Comparison of ENCODE assay signal across 8 cellular contexts in the genomic region with DNA sequence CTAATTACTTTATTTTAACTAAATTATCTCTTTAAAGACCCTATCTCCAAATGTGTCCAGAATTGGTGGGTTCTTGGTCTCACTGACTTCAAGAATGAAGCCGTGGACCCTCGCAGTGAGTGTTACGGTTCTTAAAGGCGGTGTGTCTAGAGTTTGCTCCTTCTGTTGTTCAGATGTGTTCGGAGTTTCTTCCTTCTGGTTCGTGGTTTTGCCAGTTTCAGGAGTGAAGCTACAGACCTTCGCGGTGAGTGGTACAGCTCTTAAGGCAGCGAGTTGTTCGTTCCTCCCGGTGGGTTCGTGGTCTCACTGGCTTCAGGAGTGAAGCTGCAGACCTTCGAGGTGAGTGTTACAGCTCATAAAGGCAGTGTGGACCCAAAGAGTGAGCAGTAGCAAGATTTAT.
DNase-seq lines count a peak whose midpoint lies in the region; ATAC-seq, FAIRE-seq and TF ChIP-seq lines count a peak whose summit lies in the region.
"Not testable (repeated sequence)": the region's sequence is repeated elsewhere in the genome, so short reads cannot be mapped to it uniquely, and the experiment has no call there.

No MANE protein-coding gene starts in this region.

- H3K9me2 ChIP-seq in PC-9 (ENCODE audit: insufficient read depth) = not testable (repeated sequence)

- H3K36me3 ChIP-seq in DND-41 (ENCODE audit: insufficient read depth, low read length); PC-9 (ENCODE audit: low read depth); H1 (ENCODE audit: control insufficient read depth in 2 of 4, insufficient read depth in 4 of 4, low read length in 3 of 4); gastroesophageal sphincter; sigmoid colon: not testable (repeated sequence)

- peaks cover 15% of the 10 kb centered on the region for H3K9me3 Mint-ChIP-seq in WTC11
- H3K9me3 Mint-ChIP-seq in activated naive CD8-positive, alpha-beta T cell treated with anti-CD3 and anti-CD28 coated beads, Interleukin-2, amount 50 U/mL, for 24 hours = not testable (repeated sequence)

- not testable (repeated sequence) for H3F3A ChIP-seq in PC-9 (ENCODE audit: insufficient read depth, low read depth)

- ATAC-seq in DND-41 (ENCODE audit: insufficient read depth, low read depth) = peak; percentile 77
- ATAC-seq in WTC11, gastroesophageal sphincter: not testable (repeated sequence)
- peak; percentile 36 for ATAC-seq in activated naive CD8-positive, alpha-beta T cell treated with anti-CD3 and anti-CD28 coated beads, Interleukin-2, amount 50 U/mL, for 24 hours

- not testable (repeated sequence) for TF ChIP-seq POLR2A in H1 (IDR thresholded peaks at IDR 0.05; ENCODE audit: control extremely low read depth in 1 of 2, low read depth in 2 of 2, low read length in 2 of 2); gastroesophageal sphincter (IDR thresholded peaks at IDR 0.05); sigmoid colon (IDR thresholded peaks at IDR 0.05)

- not testable (repeated sequence) for H3K4me1 ChIP-seq in DND-41 (ENCODE audit: insufficient read depth, low read length); PC-9 (replicated peaks; ENCODE audit: insufficient read depth); H1 (replicated peaks in 1 of 4; ENCODE audit: control insufficient read depth in 3 of 4, insufficient read depth in 4 of 4, low read length in 3 of 4)
- peaks cover 0 to 23% (median 0%) of the 10 kb centered on the region in 3 donors for H3K4me1 ChIP-seq in gastroesophageal sphincter
- H3K4me1 ChIP-seq in sigmoid colon = peaks cover 0 to 22% (median 4%) of the 10 kb centered on the region in 4 donors

- H2BK20ac ChIP-seq in H1 (ENCODE audit: low read length) = not testable (repeated sequence)

- H3K4me2 ChIP-seq in DND-41 (ENCODE audit: insufficient read depth, low read length); PC-9; H1 (ENCODE audit: insufficient read depth in 1 of 2, low read depth in 2 of 2, low read length in 2 of 2): not testable (repeated sequence)

- not testable (repeated sequence) for BruUV-seq in PC-9 (replicated peaks; lab: Mats Ljungman, UMichigan)

- POLR2A ChIA-PET in PC-9 (lab: Charles Lee; ENCODE audit: unreplicated experiment); WTC11 (lab: Charles Lee); H1 (lab: Charles Lee; ENCODE audit: partially characterized antibody): not testable (repeated sequence)

- H3K79me2 ChIP-seq in DND-41 (ENCODE audit: insufficient read depth, low read length); PC-9 (ENCODE audit: low read depth); H1 (ENCODE audit: control insufficient read depth in 1 of 2, insufficient read depth in 2 of 2, low read length in 2 of 2): not testable (repeated sequence)

- H3K27ac Mint-ChIP-seq in WTC11 = 0 out of 2 replicates have a peak overlapping the region, but pooled peaks have one; percentile 7
- not testable (repeated sequence) for H3K27ac Mint-ChIP-seq in activated naive CD8-positive, alpha-beta T cell treated with anti-CD3 and anti-CD28 coated beads, Interleukin-2, amount 50 U/mL, for 24 hours

- not testable (repeated sequence) for H3K4me1 Mint-ChIP-seq in WTC11
- peaks cover 12% of the 10 kb centered on the region for H3K4me1 Mint-ChIP-seq in activated naive CD8-positive, alpha-beta T cell treated with anti-CD3 and anti-CD28 coated beads, Interleukin-2, amount 50 U/mL, for 24 hours

- H3K9ac ChIP-seq in DND-41 (ENCODE audit: low read depth, low read length); H1 (replicated peaks in 1 of 4; ENCODE audit: extremely low read depth in 1 of 4, low read depth in 3 of 4, low read length in 3 of 4): not testable (repeated sequence)

- not testable (repeated sequence) for H2BK15ac ChIP-seq in H1 (ENCODE audit: low read length)

- H4K20me1 ChIP-seq in DND-41 (ENCODE audit: insufficient read depth, low read length); PC-9 (ENCODE audit: insufficient read depth); H1 (replicated peaks in 1 of 2; ENCODE audit: control insufficient read depth in 1 of 2, insufficient read depth in 2 of 2, low read length in 2 of 2): not testable (repeated sequence)

- H3K23me2 ChIP-seq in H1 (ENCODE audit: low read depth, low read length) = not testable (repeated sequence)

- WGBS in H1 (ENCODE audit: extremely low coverage in 1 of 2, insufficient coverage in 1 of 2, insufficient read length in 1 of 2, insufficient replicate concordance in 2 of 2, low coverage in 1 of 2, low lambda C conversion rate in 2 of 2, missing lambda C conversion rate in 1 of 2), 2 experiments = 93% methylated on average over 13 of the region's 13 CpGs; no CpG with 5 or more reads in 1 of the 2 experiments
- WGBS in gastroesophageal sphincter (ENCODE audit: low coverage in 1 of 2), 2 donors = 70 to 97% methylated on average over 2 to 8 of the region's 13 CpGs
- WGBS in sigmoid colon, 2 donors = 91 to 94% methylated on average over 13 of the region's 13 CpGs

- H3K14ac ChIP-seq in H1 (ENCODE audit: insufficient read length) = not testable (repeated sequence)

- not testable (repeated sequence) for TF ChIP-seq CTCF in 22Rv1 (IDR thresholded peaks at IDR 0.05); DND-41 (IDR thresholded peaks at IDR 0.05; ENCODE audit: borderline replicate concordance, extremely low read depth, low read length, poor library complexity, severe bottlenecking); PC-9 (conservative IDR thresholded peaks at IDR 0.05); WTC11 (IDR thresholded peaks at IDR 0.05); H1 (IDR thresholded peaks at IDR 0.05; ENCODE audit: control extremely low read depth in 1 of 3, insufficient read depth in 1 of 3, low read depth in 1 of 3, low read length in 3 of 3); gastroesophageal sphincter (IDR thresholded peaks at IDR 0.05); sigmoid colon (IDR thresholded peaks at IDR 0.05)

- not testable (repeated sequence) for H3K4me3 Mint-ChIP-seq in WTC11; activated naive CD8-positive, alpha-beta T cell treated with anti-CD3 and anti-CD28 coated beads, Interleukin-2, amount 50 U/mL, for 24 hours

- H3K27ac ChIP-seq in 22Rv1 (peak overlapping the region; percentile 86), DND-41 (ENCODE audit: low read length) (0 out of 2 replicates have a peak overlapping the region, but pooled peaks have one; percentile 41), gastroesophageal sphincter (peak overlapping the region; percentile 34 to 78 (median 70)), sigmoid colon (peak overlapping the region in 3 of 4 donors; percentile 54 to 70 (median 60))
- not testable (repeated sequence) for H3K27ac ChIP-seq in PC-9; H1 (ENCODE audit: low read depth, low read length)

- not testable (repeated sequence) for H3K79me1 ChIP-seq in H1 (ENCODE audit: low read depth, low read length)

- not testable (repeated sequence) for H3K23ac ChIP-seq in H1 (ENCODE audit: insufficient read length)

- H2BK5ac ChIP-seq in H1 (ENCODE audit: low read depth, low read length) = not testable (repeated sequence)

- peak; percentile 49 for DNase-seq in DND-41
- not testable (repeated sequence) for DNase-seq in PC-9; WTC11 (ENCODE audit: low spot score); activated naive CD8-positive, alpha-beta T cell treated with anti-CD3 and anti-CD28 coated beads, Interleukin-2, amount 50 U/mL, for 24 hours; H1 (ENCODE audit: low read depth in 1 of 2, low spot score in 2 of 2); sigmoid colon

- H4K91ac ChIP-seq in H1 (replicated peaks; ENCODE audit: insufficient read length, low read length) = not testable (repeated sequence)

- intact Hi-C loops in PC-9 (cut with micrococcal nuclease; ENCODE audit: unreplicated experiment); sigmoid colon (cut with DNase I): not testable (repeated sequence)

- not testable (repeated sequence) for H3K4ac ChIP-seq in H1 (replicated peaks; ENCODE audit: insufficient read length, low read depth, low read length)

- not testable (repeated sequence) for H3K4me3 ChIP-seq in DND-41 (ENCODE audit: low read depth in 1 of 2, low read length in 2 of 2); PC-9; H1 (ENCODE audit: extremely low read depth in 1 of 4, insufficient read depth in 2 of 4, low read depth in 3 of 4, low read length in 4 of 4); gastroesophageal sphincter; sigmoid colon

- not testable (repeated sequence) for H3K56ac ChIP-seq in H1 (replicated peaks; ENCODE audit: insufficient read length, low read depth, low read length)

- H2BK12ac ChIP-seq in H1 (ENCODE audit: low read depth, low read length) = not testable (repeated sequence)

- not testable (repeated sequence) for H4K5ac ChIP-seq in H1 (ENCODE audit: insufficient read length, low read depth, low read length)

- not testable (repeated sequence) for TF ChIP-seq EP300 in H1 (IDR thresholded peaks at IDR 0.05; ENCODE audit: borderline replicate concordance in 1 of 2, low read depth in 2 of 2, low read length in 2 of 2); gastroesophageal sphincter (IDR thresholded peaks at IDR 0.05); sigmoid colon (IDR thresholded peaks at IDR 0.05)

- not testable (repeated sequence) for H2AK5ac ChIP-seq in H1 (ENCODE audit: low read depth, low read length)

- not testable (repeated sequence) for H3K27me3 ChIP-seq in DND-41 (ENCODE audit: insufficient read depth, low read length, poor library complexity); PC-9 (ENCODE audit: insufficient read depth, low read depth); H1 (replicated peaks in 1 of 4; ENCODE audit: control insufficient read depth in 3 of 4, extremely low read depth in 1 of 4, insufficient read depth in 3 of 4, low read length in 3 of 4); gastroesophageal sphincter; sigmoid colon

- not testable (repeated sequence) for H2AFZ ChIP-seq in DND-41 (ENCODE audit: low read depth, low read length)
- H2AFZ ChIP-seq in PC-9 (peak overlapping the region; percentile 58), H1 (ENCODE audit: low read length) (peak overlapping the region; percentile 62; the same call in 1 of the 2 replicates)

- H3K18ac ChIP-seq in H1 (ENCODE audit: extremely low read depth, low read length) = not testable (repeated sequence)

- not testable (repeated sequence) for FAIRE-seq in H1 (lab: Jason Lieb, UNC)

- peaks cover 11% of the 10 kb centered on the region for H3K36me3 Mint-ChIP-seq in WTC11
- not testable (repeated sequence) for H3K36me3 Mint-ChIP-seq in activated naive CD8-positive, alpha-beta T cell treated with anti-CD3 and anti-CD28 coated beads, Interleukin-2, amount 50 U/mL, for 24 hours (ENCODE audit: low read depth)

- TF ChIP-seq RAD21 in H1 (IDR thresholded peaks at IDR 0.05 in 1 of 2, conservative IDR thresholded peaks at IDR 0.05 in 1 of 2; ENCODE audit: low read depth in 2 of 2, low read length in 2 of 2) = not testable (repeated sequence)

- H3K9me3 ChIP-seq in DND-41 (ENCODE audit: insufficient read depth, low read length, severe bottlenecking); PC-9 (ENCODE audit: insufficient read depth, low read depth); H1 (ENCODE audit: insufficient read depth in 2 of 2, low read depth in 1 of 2, low read length in 1 of 2); gastroesophageal sphincter; sigmoid colon: not testable (repeated sequence)

- H4K8ac ChIP-seq in H1 (ENCODE audit: extremely low read depth, insufficient read depth, low read length) = not testable (repeated sequence)

- not testable (repeated sequence) for H2BK120ac ChIP-seq in H1 (replicated peaks; ENCODE audit: low read depth, low read length)

- H3K27me3 Mint-ChIP-seq in WTC11 (ENCODE audit: low read depth); activated naive CD8-positive, alpha-beta T cell treated with anti-CD3 and anti-CD28 coated beads, Interleukin-2, amount 50 U/mL, for 24 hours: not testable (repeated sequence)

- CTCF ChIA-PET in PC-9 (lab: Charles Lee); WTC11 (lab: Charles Lee): not testable (repeated sequence)
- CTCF ChIA-PET in H1 (lab: Charles Lee; ENCODE audit: partially characterized antibody) = interaction anchor here (1.0 to 1.2 kb wide), 3 partner anchors 9 to 80 kb away, joined by 3 to 5 read pairs (median 4); no protein-coding TSS in a partner anchor
